In the genomic region with DNA sequence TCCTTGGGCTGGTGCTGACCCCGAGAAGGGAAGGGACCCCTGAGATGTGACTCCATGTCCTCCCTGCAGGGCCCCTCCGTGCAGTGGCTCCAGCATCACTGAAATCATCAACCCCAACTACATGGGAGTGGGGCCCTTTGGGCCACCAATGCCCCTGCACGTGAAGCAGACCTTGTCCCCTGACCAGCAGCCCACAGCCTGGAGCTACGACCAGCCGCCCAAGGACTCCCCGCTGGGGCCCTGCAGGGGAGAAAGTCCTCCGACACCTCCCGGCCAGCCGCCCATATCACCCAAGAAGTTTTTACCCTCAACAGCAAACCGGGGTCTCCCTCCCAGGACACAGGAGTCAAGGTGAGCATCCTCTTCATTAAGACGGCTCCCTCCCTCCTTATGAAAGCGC, we compare ENCODE assay signal across 29 cellular contexts. TPM values are rescaled to one million over a fixed set of nuclear protein-coding genes. Genes with fewer than 3 reads are reported as not detected.
A peak's percentile ranks its signal among the peaks of the same experiment; 100 is the strongest.
DNase-seq lines count a peak whose midpoint lies in the region; ATAC-seq, FAIRE-seq and TF ChIP-seq lines count a peak whose summit lies in the region.
"Had no signal": no experiment of that assay in that cellular context is flagged by ENCODE, and none has a peak within 500 bp of the region (broad histone marks: within the 10 kb centered on the region; RNA-seq: fewer than 3 reads in every experiment).

No MANE protein-coding gene starts in this region.

- no peak for FAIRE-seq in GM12878 (lab: Jason Lieb, UNC)
- FAIRE-seq: A549, GM12891 had no signal

- SMC1A ChIA-PET in GM12878 (lab: Charles Lee; ENCODE audit: uncharacterized antibody, unreplicated experiment): no interaction called here

- no peak overlapping the region for H3K9ac ChIP-seq in GM12878 (ENCODE audit: control insufficient read depth, insufficient read depth, low read length)

- no peak for DNase-seq in CD4-positive, alpha-beta memory T cell
- no peak for DNase-seq in GM12878 (ENCODE audit: low read depth, low spot score)
- DNase-seq in naive thymus-derived CD4-positive, alpha-beta T cell: no peak
- DNase-seq in stimulated activated naive B cell treated with anti-CD40 and anti-IgM and Interleukin-4, amounts not matched to agents 10 μg/mL and 1 μg/mL and 100 μg/mL, for 72 hours: no peak
- DNase-seq in T-helper 2 cell treated with Interferon-gamma antibody and Interleukin-4, amounts not matched to agents 5 μg/mL and 100 μg/mL, for 36 hours (ENCODE audit: low spot score): no peak
- no peak for DNase-seq in NCI-H1694 (lab: John Stamatoyannopoulos, UW)
- DNase-seq: AML-193, C1 segment of cervical spinal cord, DMS 273 treated with DMSO at 0.1 percent for 48 hours, DMS79, EL, GDM1, H9, NCI-H1092, NCI-H1417 treated with DMSO at 0.1 percent for 48 hours, NCI-H187, NCI-H2081 treated with DMSO at 0.1 percent for 48 hours, NCI-H2171, NCI-H226, NCI-H510A, NCI-H69, Right ventricle myocardium superior, RPMI8226 had no signal

- in situ Hi-C loops in GM12878 (cut with MboI): no loop called here

- no peaks in the 10 kb centered on the region; the same call in 1 of the 2 replicates for H3K79me2 ChIP-seq in GM12878 (ENCODE audit: control insufficient read depth, insufficient read depth, low read length)

- TF ChIP-seq POLR2A in GM12878 (IDR thresholded peaks at IDR 0.05; ENCODE audit: low read depth, low read length): peak; percentile 51

- H3K4me2 ChIP-seq in GM12878 (ENCODE audit: control insufficient read depth, insufficient read depth): no peak overlapping the region
- H3K4me2 ChIP-seq: A549 had no signal

- no peak overlapping the region for H2AFZ ChIP-seq in GM12878 (ENCODE audit: control insufficient read depth, low read depth, low read length)

- CTCF ChIA-PET in CD4-positive, alpha-beta memory T cell (lab: Charles Lee; ENCODE audit: partially characterized antibody): no interaction called here
- CTCF ChIA-PET in GM12878 (lab: Yijun Ruan, JAX): no interaction called here
- CTCF ChIA-PET in naive thymus-derived CD4-positive, alpha-beta T cell (lab: Charles Lee): interaction anchor here (0.6 kb wide), 1 partner anchor 822 kb away, joined by 3 read pairs; no protein-coding TSS in a partner anchor

- RAD21 ChIA-PET in GM12878 (lab: Charles Lee; ENCODE audit: unreplicated experiment): no interaction called here

- H3K4me1 ChIP-seq in CD4-positive, alpha-beta memory T cell (ENCODE audit: insufficient read depth, low read length): no peaks in the 10 kb centered on the region
- H3K4me1 ChIP-seq in GM12878 (ENCODE audit: control insufficient read depth, insufficient read depth, low read length): peaks cover 25% of the 10 kb centered on the region
- no peaks in the 10 kb centered on the region for H3K4me1 ChIP-seq in naive thymus-derived CD4-positive, alpha-beta T cell (ENCODE audit: control insufficient read depth in 2 of 2, insufficient read depth in 2 of 2, low read length in 2 of 2)
- H3K4me1 ChIP-seq: A549, SJSA1 had no signal

- no peaks in the 10 kb centered on the region for H3K4me1 Mint-ChIP-seq in CD4-positive, alpha-beta memory T cell
- peaks cover 0 to 9% (median 0%) of the 10 kb centered on the region in 7 donors for H3K4me1 Mint-ChIP-seq in naive thymus-derived CD4-positive, alpha-beta T cell
- H3K4me1 Mint-ChIP-seq in stimulated activated naive B cell treated with anti-CD40 and anti-IgM and Interleukin-4, amounts not matched to agents 10 μg/mL and 1 μg/mL and 100 μg/mL, for 72 hours: peaks cover 43 to 44% of the 10 kb centered on the region in 2 donors
- H3K4me1 Mint-ChIP-seq in T-helper 2 cell treated with Interferon-gamma antibody and Interleukin-4, amounts not matched to agents 5 μg/mL and 100 μg/mL, for 36 hours (ENCODE audit: low read depth): no peaks in the 10 kb centered on the region

- no TSS peak for BruUV-seq in GM12878 (replicated peaks; lab: Mats Ljungman, UMichigan)

- peak overlapping the region in 4 of 7 donors; percentile 10 to 82 (median 20) for H3K27ac Mint-ChIP-seq in CD4-positive, alpha-beta memory T cell
- peak overlapping the region in 6 of 9 donors; percentile 19 to 66 (median 52) for H3K27ac Mint-ChIP-seq in naive thymus-derived CD4-positive, alpha-beta T cell
- peak overlapping the region; percentile 76 for H3K27ac Mint-ChIP-seq in stimulated activated naive B cell treated with anti-CD40 and anti-IgM and Interleukin-4, amounts not matched to agents 10 μg/mL and 1 μg/mL and 100 μg/mL, for 72 hours
- no peak overlapping the region for H3K27ac Mint-ChIP-seq in T-helper 2 cell treated with Interferon-gamma antibody and Interleukin-4, amounts not matched to agents 5 μg/mL and 100 μg/mL, for 36 hours
- H3K27ac Mint-ChIP-seq: H9 had no signal

- H3K27me3 Mint-ChIP-seq in CD4-positive, alpha-beta memory T cell: no peaks in the 10 kb centered on the region
- no peaks in the 10 kb centered on the region for H3K27me3 Mint-ChIP-seq in naive thymus-derived CD4-positive, alpha-beta T cell
- H3K27me3 Mint-ChIP-seq in stimulated activated naive B cell treated with anti-CD40 and anti-IgM and Interleukin-4, amounts not matched to agents 10 μg/mL and 1 μg/mL and 100 μg/mL, for 72 hours: no peaks in the 10 kb centered on the region
- no peaks in the 10 kb centered on the region for H3K27me3 Mint-ChIP-seq in T-helper 2 cell treated with Interferon-gamma antibody and Interleukin-4, amounts not matched to agents 5 μg/mL and 100 μg/mL, for 36 hours (ENCODE audit: low read depth)

- TF ChIP-seq CTCF in GM12878 (IDR thresholded peaks at IDR 0.05 in 2 of 3, conservative IDR thresholded peaks at IDR 0.05 in 1 of 3; ENCODE audit: control insufficient read depth in 2 of 3, extremely low read depth in 1 of 3, insufficient read depth in 1 of 3, low read depth in 3 of 3, low read length in 3 of 3): no peak

- ATAC-seq in GM12878 (no peak), HG03520 (IDR thresholded peaks at IDR 0.05; ENCODE audit: unreplicated experiment) (no peak)
- no peak for ATAC-seq in naive thymus-derived CD4-positive, alpha-beta T cell
- no peak for ATAC-seq in stimulated activated naive B cell treated with anti-CD40 and anti-IgM and Interleukin-4, amounts not matched to agents 10 μg/mL and 1 μg/mL and 100 μg/mL, for 72 hours (replicated peaks)
- ATAC-seq: A549 had no signal

- no peaks in the 10 kb centered on the region for H4K20me1 ChIP-seq in GM12878 (ENCODE audit: control insufficient read depth, insufficient read depth)

- H3K4me3 Mint-ChIP-seq in CD4-positive, alpha-beta memory T cell: no peak overlapping the region
- no peak overlapping the region for H3K4me3 Mint-ChIP-seq in naive thymus-derived CD4-positive, alpha-beta T cell
- H3K4me3 Mint-ChIP-seq in stimulated activated naive B cell treated with anti-CD40 and anti-IgM and Interleukin-4, amounts not matched to agents 10 μg/mL and 1 μg/mL and 100 μg/mL, for 72 hours: no peak overlapping the region
- H3K4me3 Mint-ChIP-seq in T-helper 2 cell treated with Interferon-gamma antibody and Interleukin-4, amounts not matched to agents 5 μg/mL and 100 μg/mL, for 36 hours: no peak overlapping the region
- H3K4me3 Mint-ChIP-seq: CD8-positive, alpha-beta memory T cell; H9 had no signal

- no peak for TF ChIP-seq EP300 in GM12878 (IDR thresholded peaks at IDR 0.05; ENCODE audit: borderline replicate concordance in 1 of 2, control insufficient read depth in 1 of 2, low read depth in 2 of 2, low read length in 2 of 2)

- POLR2A ChIA-PET in CD4-positive, alpha-beta memory T cell (lab: Charles Lee; ENCODE audit: partially characterized antibody): no interaction called here
- POLR2A ChIA-PET in GM12878 (lab: Charles Lee): interaction anchor here (1.2 kb wide), 1 partner anchor 26 kb away, joined by 3 read pairs; no protein-coding TSS in a partner anchor
- POLR2A ChIA-PET in naive thymus-derived CD4-positive, alpha-beta T cell (lab: Charles Lee): no interaction called here

- intact Hi-C loops in CD4-positive, alpha-beta memory T cell (cut with micrococcal nuclease): no loop called here
- intact Hi-C loops in GM12878 (cut with micrococcal nuclease; ENCODE audit: unreplicated experiment): no loop called here
- intact Hi-C loops in naive thymus-derived CD4-positive, alpha-beta T cell (cut with micrococcal nuclease): no loop called here

- peaks cover 80% of the 10 kb centered on the region for H3K36me3 ChIP-seq in CD4-positive, alpha-beta memory T cell (ENCODE audit: insufficient read depth, low read length)
- H3K36me3 ChIP-seq in GM12878 (ENCODE audit: control insufficient read depth in 2 of 2, insufficient read depth in 2 of 2, low read length in 1 of 2): peaks cover 35 to 40% of the 10 kb centered on the region in 2 experiments
- peaks cover 35 to 95% (median 50%) of the 10 kb centered on the region in 3 experiments for H3K36me3 ChIP-seq in naive thymus-derived CD4-positive, alpha-beta T cell (ENCODE audit: control insufficient read depth in 2 of 3, insufficient read depth in 3 of 3, low read length in 3 of 3)
- H3K36me3 ChIP-seq: SJSA1 had no signal

- TF ChIP-seq RAD21 in GM12878 (IDR thresholded peaks at IDR 0.05; ENCODE audit: insufficient read depth, low read depth, low read length): no peak

- peaks cover 75 to 77% of the 10 kb centered on the region in 2 donors for H3K36me3 Mint-ChIP-seq in CD4-positive, alpha-beta memory T cell
- H3K36me3 Mint-ChIP-seq in naive thymus-derived CD4-positive, alpha-beta T cell: peaks cover 26 to 77% (median 59%) of the 10 kb centered on the region in 5 donors
- H3K36me3 Mint-ChIP-seq in stimulated activated naive B cell treated with anti-CD40 and anti-IgM and Interleukin-4, amounts not matched to agents 10 μg/mL and 1 μg/mL and 100 μg/mL, for 72 hours: peaks cover 69 to 74% of the 10 kb centered on the region in 2 donors
- peaks cover 76% of the 10 kb centered on the region for H3K36me3 Mint-ChIP-seq in T-helper 2 cell treated with Interferon-gamma antibody and Interleukin-4, amounts not matched to agents 5 μg/mL and 100 μg/mL, for 36 hours (ENCODE audit: low read depth)

- H3K9me3 Mint-ChIP-seq in CD4-positive, alpha-beta memory T cell: peaks cover 0 to 1% (median 0%) of the 10 kb centered on the region in 8 donors
- H3K9me3 Mint-ChIP-seq in naive thymus-derived CD4-positive, alpha-beta T cell: peaks cover 0 to 19% (median 3%) of the 10 kb centered on the region in 11 donors
- H3K9me3 Mint-ChIP-seq in stimulated activated naive B cell treated with anti-CD40 and anti-IgM and Interleukin-4, amounts not matched to agents 10 μg/mL and 1 μg/mL and 100 μg/mL, for 72 hours: peaks cover 3% of the 10 kb centered on the region in 2 donors
- peaks cover 7% of the 10 kb centered on the region for H3K9me3 Mint-ChIP-seq in T-helper 2 cell treated with Interferon-gamma antibody and Interleukin-4, amounts not matched to agents 5 μg/mL and 100 μg/mL, for 36 hours

- 87% methylated on average over 12 of the region's 12 CpGs for WGBS in GM12878 (ENCODE audit: insufficient coverage, insufficient replicate concordance, low lambda C conversion rate, missing lambda C conversion rate)

- no peak overlapping the region for H3K4me3 ChIP-seq in CD4-positive, alpha-beta memory T cell (ENCODE audit: low read length in 2 of 2)
- no peak overlapping the region for H3K4me3 ChIP-seq in GM12878
- H3K4me3 ChIP-seq in naive thymus-derived CD4-positive, alpha-beta T cell (ENCODE audit: low read length): no peak overlapping the region
- H3K4me3 ChIP-seq: A549, SJSA1 had no signal

- H3K27ac ChIP-seq in CD4-positive, alpha-beta memory T cell (ENCODE audit: low read depth, low read length): no peak overlapping the region
- H3K27ac ChIP-seq in GM12878 (ENCODE audit: control insufficient read depth, insufficient read depth): no peak overlapping the region
- no peak overlapping the region for H3K27ac ChIP-seq in naive thymus-derived CD4-positive, alpha-beta T cell (ENCODE audit: low read depth, low read length)
- H3K27ac ChIP-seq: A549, HL-60, SJSA1 had no signal

- no peaks in the 10 kb centered on the region for H3K9me3 ChIP-seq in CD4-positive, alpha-beta memory T cell (ENCODE audit: control insufficient read depth in 1 of 2, low read length in 2 of 2)
- H3K9me3 ChIP-seq in GM12878 (replicated peaks; ENCODE audit: control insufficient read depth, insufficient read depth, low read length): peaks cover 5% of the 10 kb centered on the region; the same call in 1 of the 3 replicates
- H3K9me3 ChIP-seq in naive thymus-derived CD4-positive, alpha-beta T cell (ENCODE audit: control insufficient read depth in 2 of 3, low read length in 3 of 3): peaks cover 0 to 17% (median 0%) of the 10 kb centered on the region in 3 experiments
- H3K9me3 ChIP-seq: SJSA1 had no signal

- no peaks in the 10 kb centered on the region for H3K27me3 ChIP-seq in CD4-positive, alpha-beta memory T cell (ENCODE audit: insufficient read depth, low read length)
- no peaks in the 10 kb centered on the region for H3K27me3 ChIP-seq in GM12878 (replicated peaks in 1 of 2; ENCODE audit: control insufficient read depth in 2 of 2, insufficient read depth in 2 of 2, low read length in 1 of 2)
- no peaks in the 10 kb centered on the region for H3K27me3 ChIP-seq in naive thymus-derived CD4-positive, alpha-beta T cell (ENCODE audit: control insufficient read depth in 2 of 2, insufficient read depth in 2 of 2, low read length in 2 of 2)
- H3K27me3 ChIP-seq: SJSA1 had no signal

RNA-seq across cellular contexts. Expression of gene ATG16L1, which starts 53.4 kb away (rescaled TPM):
- 10 to 100 TPM; 81.1 to 89.4 TPM for total RNA-seq in CD4-positive, alpha-beta memory T cell
- polyA plus RNA-seq in CD4-positive, alpha-beta memory T cell: 10 to 100 TPM; 12.3 to 20.0 TPM
- total RNA-seq in GM12878 (2013; cell fraction: nucleolus; rRNA removed): 122 and 131 TPM in 2 replicates
- 16.9 and 20.1 TPM in 2 replicates for total RNA-seq in GM12878 (2014; rRNA removed)
- total RNA-seq in GM12878 (2014; rRNA removed; fragmentation: Illumina TruSeq; extraction: Trizol): 16.3 and 17.3 TPM in 2 replicates
- 25.1 and 26.6 TPM in 2 replicates for total RNA-seq in GM12878 (2021)
- polyA plus RNA-seq in GM12878 (2011; ENCODE audit: low read depth): 7.6 TPM
- polyA plus RNA-seq in GM12878 (2011; rRNA removed): 18.0 and 21.0 TPM in 2 replicates
- 11.5 and 13.3 TPM in 2 replicates for polyA plus RNA-seq in GM12878 (2011; cell fraction: cytosol; rRNA removed)
- 67.9 and 71.7 TPM in 2 replicates for polyA plus RNA-seq in GM12878 (2011; cell fraction: nucleus; rRNA removed)
- 9.9 and 10.7 TPM in 2 replicates for polyA plus RNA-seq in GM12878 (2012)
- polyA plus RNA-seq in GM12878 (2014; fragmentation: Illumina TruSeq; extraction: Trizol): 13.3 and 13.5 TPM in 2 replicates
- 1 to 10 TPM; 5.2 to 7.8 TPM for polyA plus RNA-seq in GM12878 (2014; fragmentation: Nextera tagmentation; extraction: Ambion mirVana)
- polyA plus RNA-seq in GM12878 (2014; rRNA removed): 20.6 and 27.5 TPM in 2 replicates
- polyA plus RNA-seq in GM12878 (2016; fragmentation: Nextera tagmentation; extraction: Ambion mirVana): 10 to 100 TPM; 13.8 to 14.9 TPM
- 19.6 and 28.7 TPM in 2 replicates for polyA minus RNA-seq in GM12878 (2011; rRNA and poly(A)+ RNA removed)
- 7.0 and 7.4 TPM in 2 replicates for polyA minus RNA-seq in GM12878 (2011; cell fraction: cytosol; rRNA and poly(A)+ RNA removed)
- polyA minus RNA-seq in GM12878 (2011; cell fraction: nucleus; rRNA and poly(A)+ RNA removed): 31.8 and 58.4 TPM in 2 replicates
- total RNA-seq in naive thymus-derived CD4-positive, alpha-beta T cell: 100 to 1,000 TPM in 1 of 5 experiments, 10 to 100 TPM in 4; 61.7 to 115 (median 83.3) TPM
- polyA plus RNA-seq in naive thymus-derived CD4-positive, alpha-beta T cell: 10 to 100 TPM; 16.0 to 21.9 TPM
